Comparison of ENCODE assay signal across 1 cellular context in genomic region chr15:53068671-53069070, GRCh38.
TF ChIP-seq lines count a peak whose summit lies in the region.

No MANE protein-coding gene starts in this region.

TF ChIP-seq in H1, 55 proteins besides CTCF, POLR2A, EP300 and RAD21 (continued from another document):
- no peak for TF ChIP-seq E2F6 (IDR thresholded peaks at IDR 0.05)
- TF ChIP-seq SUZ12 (IDR thresholded peaks at IDR 0.05; ENCODE audit: low read length), result no peak
